1 cellular context compared by ENCODE assay signal in the genomic region with DNA sequence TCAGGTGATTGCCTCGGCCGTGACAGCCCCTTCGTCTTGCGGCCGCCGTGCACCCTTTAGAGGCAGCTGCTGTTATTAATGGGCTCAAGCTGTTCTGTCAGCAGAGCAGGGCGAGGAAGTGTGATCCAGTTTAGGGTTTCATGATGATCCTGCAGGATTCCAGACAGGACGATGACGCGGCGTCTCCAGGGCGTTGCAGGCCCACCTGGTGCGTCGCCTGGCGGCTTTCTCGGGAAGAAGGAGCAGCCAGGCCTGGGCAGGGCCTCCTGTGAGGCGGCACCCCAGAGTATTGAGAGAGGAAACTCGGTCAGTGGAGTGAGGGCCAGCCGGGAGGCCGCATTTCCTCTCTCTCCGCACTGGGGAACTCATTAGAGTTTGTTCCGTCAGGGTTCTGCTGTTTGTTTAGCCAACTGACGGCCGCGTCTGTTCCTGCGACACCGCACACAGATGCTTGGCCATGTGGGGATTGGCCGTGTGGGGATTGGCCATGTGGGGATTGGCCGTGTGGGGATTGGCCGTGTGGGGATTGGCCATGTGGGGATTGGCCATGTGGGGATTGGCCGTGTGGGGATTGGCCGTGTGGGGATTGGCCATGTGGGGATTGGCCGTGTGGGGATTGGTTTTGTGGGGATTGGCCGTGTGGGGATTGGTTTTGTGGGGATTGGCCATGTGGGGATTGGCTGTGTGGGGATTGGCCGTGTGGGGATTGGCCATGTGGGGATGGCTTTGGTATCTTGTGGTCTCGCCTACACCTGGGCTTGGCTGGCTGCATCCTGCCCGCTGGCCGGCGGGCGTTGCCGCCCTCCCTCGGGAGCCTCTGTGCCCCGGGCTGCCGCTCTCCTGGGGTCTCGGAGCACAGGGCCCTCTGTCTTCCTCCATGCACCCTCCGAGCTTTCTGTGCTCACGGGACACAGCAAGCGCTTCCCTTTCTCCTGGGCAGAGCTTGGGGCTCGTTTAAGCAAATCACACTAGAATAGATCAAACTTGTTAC.
TF ChIP-seq lines count a peak whose summit lies in the region.

No MANE protein-coding gene starts in this region.

TF ChIP-seq in HEK293, 187 proteins besides CTCF, POLR2A, EP300 and RAD21 (continued from another document):
- TF ChIP-seq, protein P1, sequence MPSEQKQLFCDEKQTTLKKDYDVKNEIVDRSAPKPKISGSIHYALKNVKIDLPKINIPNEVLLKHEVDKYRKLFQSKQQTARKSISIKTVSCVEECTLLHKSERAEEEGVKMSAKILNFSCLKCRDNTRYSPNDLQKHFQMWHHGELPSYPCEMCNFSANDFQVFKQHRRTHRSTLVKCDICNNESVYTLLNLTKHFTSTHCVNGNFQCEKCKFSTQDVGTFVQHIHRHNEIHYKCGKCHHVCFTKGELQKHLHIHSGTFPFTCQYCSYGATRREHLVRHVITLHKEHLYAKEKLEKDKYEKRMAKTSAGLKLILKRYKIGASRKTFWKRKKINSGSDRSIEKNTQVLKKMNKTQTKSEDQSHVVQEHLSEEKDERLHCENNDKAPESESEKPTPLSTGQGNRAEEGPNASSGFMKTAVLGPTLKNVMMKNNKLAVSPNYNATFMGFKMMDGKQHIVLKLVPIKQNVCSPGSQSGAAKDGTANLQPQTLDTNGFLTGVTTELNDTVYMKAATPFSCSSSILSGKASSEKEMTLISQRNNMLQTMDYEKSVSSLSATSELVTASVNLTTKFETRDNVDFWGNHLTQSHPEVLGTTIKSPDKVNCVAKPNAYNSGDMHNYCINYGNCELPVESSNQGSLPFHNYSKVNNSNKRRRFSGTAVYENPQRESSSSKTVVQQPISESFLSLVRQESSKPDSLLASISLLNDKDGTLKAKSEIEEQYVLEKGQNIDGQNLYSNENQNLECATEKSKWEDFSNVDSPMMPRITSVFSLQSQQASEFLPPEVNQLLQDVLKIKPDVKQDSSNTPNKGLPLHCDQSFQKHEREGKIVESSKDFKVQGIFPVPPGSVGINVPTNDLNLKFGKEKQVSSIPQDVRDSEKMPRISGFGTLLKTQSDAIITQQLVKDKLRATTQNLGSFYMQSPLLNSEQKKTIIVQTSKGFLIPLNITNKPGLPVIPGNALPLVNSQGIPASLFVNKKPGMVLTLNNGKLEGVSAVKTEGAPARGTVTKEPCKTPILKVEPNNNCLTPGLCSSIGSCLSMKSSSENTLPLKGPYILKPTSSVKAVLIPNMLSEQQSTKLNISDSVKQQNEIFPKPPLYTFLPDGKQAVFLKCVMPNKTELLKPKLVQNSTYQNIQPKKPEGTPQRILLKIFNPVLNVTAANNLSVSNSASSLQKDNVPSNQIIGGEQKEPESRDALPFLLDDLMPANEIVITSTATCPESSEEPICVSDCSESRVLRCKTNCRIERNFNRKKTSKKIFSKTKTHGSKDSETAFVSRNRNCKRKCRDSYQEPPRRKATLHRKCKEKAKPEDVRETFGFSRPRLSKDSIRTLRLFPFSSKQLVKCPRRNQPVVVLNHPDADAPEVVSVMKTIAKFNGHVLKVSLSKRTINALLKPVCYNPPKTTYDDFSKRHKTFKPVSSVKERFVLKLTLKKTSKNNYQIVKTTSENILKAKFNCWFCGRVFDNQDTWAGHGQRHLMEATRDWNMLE (tag by site-specific recombination; conservative IDR thresholded peaks at IDR 0.05; ENCODE audit: low read depth): no peak
- TF ChIP-seq OSR2 (tag by site-specific recombination; IDR thresholded peaks at IDR 0.05) (no peak), ZEB2 (tag by site-specific recombination; IDR thresholded peaks at IDR 0.05) (no peak), ZFHX2 (tag by site-specific recombination; conservative IDR thresholded peaks at IDR 0.05) (no peak), ZNF529 (tag by site-specific recombination; IDR thresholded peaks at IDR 0.05; ENCODE audit: insufficient replicate concordance) (no peak), MZF1 (tag by site-specific recombination; IDR thresholded peaks at IDR 0.05; ENCODE audit: borderline replicate concordance) (peak; percentile 95)
